ENCODE assay signal across 2 cellular contexts in the genomic region with DNA sequence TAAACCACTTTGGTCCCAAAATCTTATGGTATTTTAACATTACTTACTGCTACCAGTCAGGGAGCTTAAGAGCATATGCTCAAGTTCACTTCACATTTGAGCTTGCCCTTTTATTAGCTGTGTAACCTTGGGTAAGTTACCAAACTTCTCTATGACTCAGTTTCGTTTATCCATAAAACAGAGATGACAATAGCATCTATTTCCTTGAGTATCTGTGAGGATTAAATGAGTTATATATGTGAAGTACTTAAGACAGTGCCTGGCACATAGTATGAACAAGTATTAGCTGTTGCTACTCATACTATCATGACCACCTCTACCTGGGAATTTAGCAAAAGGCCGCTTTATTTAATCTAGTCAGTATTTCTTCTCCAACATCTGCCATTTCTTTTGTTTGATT.
TF ChIP-seq lines count a peak whose summit lies in the region.

No MANE protein-coding gene starts in this region.

TF ChIP-seq in A549, 52 proteins besides CTCF, POLR2A, EP300 and RAD21 (continued from another document):
- TF ChIP-seq, protein P1, sequence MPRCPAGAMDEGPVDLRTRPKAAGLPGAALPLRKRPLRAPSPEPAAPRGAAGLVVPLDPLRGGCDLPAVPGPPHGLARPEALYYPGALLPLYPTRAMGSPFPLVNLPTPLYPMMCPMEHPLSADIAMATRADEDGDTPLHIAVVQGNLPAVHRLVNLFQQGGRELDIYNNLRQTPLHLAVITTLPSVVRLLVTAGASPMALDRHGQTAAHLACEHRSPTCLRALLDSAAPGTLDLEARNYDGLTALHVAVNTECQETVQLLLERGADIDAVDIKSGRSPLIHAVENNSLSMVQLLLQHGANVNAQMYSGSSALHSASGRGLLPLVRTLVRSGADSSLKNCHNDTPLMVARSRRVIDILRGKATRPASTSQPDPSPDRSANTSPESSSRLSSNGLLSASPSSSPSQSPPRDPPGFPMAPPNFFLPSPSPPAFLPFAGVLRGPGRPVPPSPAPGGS (IDR thresholded peaks at IDR 0.05) = no peak
- TF ChIP-seq BHLHE40 (IDR thresholded peaks at IDR 0.05; ENCODE audit: low read depth, low read length) (no peak), KDM1A (IDR thresholded peaks at IDR 0.05; ENCODE audit: low read depth) (no peak), PHF8 (IDR thresholded peaks at IDR 0.05; ENCODE audit: borderline replicate concordance, low read depth) (no peak), HDAC2 (IDR thresholded peaks at IDR 0.05) (no peak), HOXA7 (CRISPR knock-in tag; IDR thresholded peaks at IDR 0.05) (no peak), RNF2 (IDR thresholded peaks at IDR 0.05; ENCODE audit: borderline replicate concordance, low read depth) (no peak), MYC (IDR thresholded peaks at IDR 0.05; ENCODE audit: borderline replicate concordance, low read length) (no peak), ZFP36 (IDR thresholded peaks at IDR 0.05; ENCODE audit: borderline replicate concordance, partially characterized antibody) (no peak), MAZ (IDR thresholded peaks at IDR 0.05; ENCODE audit: borderline replicate concordance, low read depth, low read length) (no peak), HOXB5 (CRISPR knock-in tag; IDR thresholded peaks at IDR 0.05) (no peak)
- TF ChIP-seq, protein P2, sequence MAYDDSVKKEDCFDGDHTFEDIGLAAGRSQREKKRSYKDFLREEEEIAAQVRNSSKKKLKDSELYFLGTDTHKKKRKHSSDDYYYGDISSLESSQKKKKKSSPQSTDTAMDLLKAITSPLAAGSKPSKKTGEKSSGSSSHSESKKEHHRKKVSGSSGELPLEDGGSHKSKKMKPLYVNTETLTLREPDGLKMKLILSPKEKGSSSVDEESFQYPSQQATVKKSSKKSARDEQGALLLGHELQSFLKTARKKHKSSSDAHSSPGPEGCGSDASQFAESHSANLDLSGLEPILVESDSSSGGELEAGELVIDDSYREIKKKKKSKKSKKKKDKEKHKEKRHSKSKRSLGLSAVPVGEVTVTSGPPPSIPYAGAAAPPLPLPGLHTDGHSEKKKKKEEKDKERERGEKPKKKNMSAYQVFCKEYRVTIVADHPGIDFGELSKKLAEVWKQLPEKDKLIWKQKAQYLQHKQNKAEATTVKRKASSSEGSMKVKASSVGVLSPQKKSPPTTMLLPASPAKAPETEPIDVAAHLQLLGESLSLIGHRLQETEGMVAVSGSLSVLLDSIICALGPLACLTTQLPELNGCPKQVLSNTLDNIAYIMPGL (CRISPR knock-in tag; IDR thresholded peaks at IDR 0.05; ENCODE audit: borderline replicate concordance) = no peak

TF ChIP-seq in WTC11, 78 proteins besides CTCF, POLR2A, EP300 and RAD21 (continued from another document):
- TF ChIP-seq, protein P3, sequence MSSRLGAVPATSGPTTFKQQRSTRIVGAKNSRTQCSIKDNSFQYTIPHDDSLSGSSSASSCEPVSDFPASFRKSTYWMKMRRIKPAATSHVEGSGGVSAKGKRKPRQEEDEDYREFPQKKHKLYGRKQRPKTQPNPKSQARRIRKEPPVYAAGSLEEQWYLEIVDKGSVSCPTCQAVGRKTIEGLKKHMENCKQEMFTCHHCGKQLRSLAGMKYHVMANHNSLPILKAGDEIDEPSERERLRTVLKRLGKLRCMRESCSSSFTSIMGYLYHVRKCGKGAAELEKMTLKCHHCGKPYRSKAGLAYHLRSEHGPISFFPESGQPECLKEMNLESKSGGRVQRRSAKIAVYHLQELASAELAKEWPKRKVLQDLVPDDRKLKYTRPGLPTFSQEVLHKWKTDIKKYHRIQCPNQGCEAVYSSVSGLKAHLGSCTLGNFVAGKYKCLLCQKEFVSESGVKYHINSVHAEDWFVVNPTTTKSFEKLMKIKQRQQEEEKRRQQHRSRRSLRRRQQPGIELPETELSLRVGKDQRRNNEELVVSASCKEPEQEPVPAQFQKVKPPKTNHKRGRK (CRISPR knock-in tag; IDR thresholded peaks at IDR 0.05; ENCODE audit: borderline replicate concordance) = no peak
- TF ChIP-seq, protein P2 (CRISPR knock-in tag; IDR thresholded peaks at IDR 0.05) = no peak
- no peak for TF ChIP-seq ZBTB21 (CRISPR knock-in tag; IDR thresholded peaks at IDR 0.05; ENCODE audit: borderline replicate concordance)
- no peak for TF ChIP-seq NFATC4 (CRISPR knock-in tag; IDR thresholded peaks at IDR 0.05)
- TF ChIP-seq IRF2 (CRISPR knock-in tag; IDR thresholded peaks at IDR 0.05; ENCODE audit: borderline replicate concordance, low read depth) = no peak
- TF ChIP-seq ELF4 (CRISPR knock-in tag; IDR thresholded peaks at IDR 0.05; ENCODE audit: low read depth) = no peak
- no peak for TF ChIP-seq SOX15 (CRISPR knock-in tag; IDR thresholded peaks at IDR 0.05)
- TF ChIP-seq, protein P4, sequence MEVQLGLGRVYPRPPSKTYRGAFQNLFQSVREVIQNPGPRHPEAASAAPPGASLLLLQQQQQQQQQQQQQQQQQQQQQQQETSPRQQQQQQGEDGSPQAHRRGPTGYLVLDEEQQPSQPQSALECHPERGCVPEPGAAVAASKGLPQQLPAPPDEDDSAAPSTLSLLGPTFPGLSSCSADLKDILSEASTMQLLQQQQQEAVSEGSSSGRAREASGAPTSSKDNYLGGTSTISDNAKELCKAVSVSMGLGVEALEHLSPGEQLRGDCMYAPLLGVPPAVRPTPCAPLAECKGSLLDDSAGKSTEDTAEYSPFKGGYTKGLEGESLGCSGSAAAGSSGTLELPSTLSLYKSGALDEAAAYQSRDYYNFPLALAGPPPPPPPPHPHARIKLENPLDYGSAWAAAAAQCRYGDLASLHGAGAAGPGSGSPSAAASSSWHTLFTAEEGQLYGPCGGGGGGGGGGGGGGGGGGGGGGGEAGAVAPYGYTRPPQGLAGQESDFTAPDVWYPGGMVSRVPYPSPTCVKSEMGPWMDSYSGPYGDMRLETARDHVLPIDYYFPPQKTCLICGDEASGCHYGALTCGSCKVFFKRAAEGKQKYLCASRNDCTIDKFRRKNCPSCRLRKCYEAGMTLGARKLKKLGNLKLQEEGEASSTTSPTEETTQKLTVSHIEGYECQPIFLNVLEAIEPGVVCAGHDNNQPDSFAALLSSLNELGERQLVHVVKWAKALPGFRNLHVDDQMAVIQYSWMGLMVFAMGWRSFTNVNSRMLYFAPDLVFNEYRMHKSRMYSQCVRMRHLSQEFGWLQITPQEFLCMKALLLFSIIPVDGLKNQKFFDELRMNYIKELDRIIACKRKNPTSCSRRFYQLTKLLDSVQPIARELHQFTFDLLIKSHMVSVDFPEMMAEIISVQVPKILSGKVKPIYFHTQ (CRISPR knock-in tag; IDR thresholded peaks at IDR 0.05) = no peak
